In the genomic region with DNA sequence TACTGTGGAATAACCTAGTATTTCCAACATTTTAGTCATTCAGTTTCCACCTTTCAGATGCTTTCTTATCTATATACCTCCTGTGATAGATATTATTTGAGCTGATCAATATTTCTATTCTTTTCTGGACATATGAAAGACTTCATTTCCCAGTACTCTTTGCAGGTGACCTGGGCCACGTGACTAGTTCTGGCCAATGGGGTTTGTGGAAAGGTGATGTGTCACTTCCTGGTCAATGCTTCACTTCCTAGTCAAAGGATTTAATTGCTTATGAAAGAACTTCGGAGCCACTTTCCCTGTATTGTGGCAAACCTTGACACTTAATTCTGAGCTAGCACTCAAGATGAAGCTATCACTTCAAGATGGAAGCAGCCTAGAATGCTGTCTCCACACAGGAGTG, we compare ENCODE assay signal across 1 cellular context.
TF ChIP-seq lines count a peak whose summit lies in the region.

No MANE protein-coding gene starts in this region.

TF ChIP-seq in K562, 482 proteins besides CTCF, POLR2A, EP300 and RAD21 (continued from another document and continues in another):
- TF ChIP-seq, protein P1, sequence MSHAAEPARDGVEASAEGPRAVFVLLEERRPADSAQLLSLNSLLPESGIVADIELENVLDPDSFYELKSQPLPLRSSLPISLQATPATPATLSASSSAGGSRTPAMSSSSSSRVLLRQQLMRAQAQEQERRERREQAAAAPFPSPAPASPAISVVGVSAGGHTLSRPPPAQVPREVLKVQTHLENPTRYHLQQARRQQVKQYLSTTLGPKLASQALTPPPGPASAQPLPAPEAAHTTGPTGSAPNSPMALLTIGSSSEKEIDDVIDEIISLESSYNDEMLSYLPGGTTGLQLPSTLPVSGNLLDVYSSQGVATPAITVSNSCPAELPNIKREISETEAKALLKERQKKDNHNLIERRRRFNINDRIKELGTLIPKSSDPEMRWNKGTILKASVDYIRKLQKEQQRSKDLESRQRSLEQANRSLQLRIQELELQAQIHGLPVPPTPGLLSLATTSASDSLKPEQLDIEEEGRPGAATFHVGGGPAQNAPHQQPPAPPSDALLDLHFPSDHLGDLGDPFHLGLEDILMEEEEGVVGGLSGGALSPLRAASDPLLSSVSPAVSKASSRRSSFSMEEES (CRISPR knock-in tag; IDR thresholded peaks at IDR 0.05), result peak; percentile 65
- TF ChIP-seq CHD4 (IDR thresholded peaks at IDR 0.05; ENCODE audit: insufficient read depth, insufficient replicate concordance, low read depth, low read length, poor library complexity, severe bottlenecking) (no peak), KLF16 (IDR thresholded peaks at IDR 0.05) (no peak), ZNF124 (CRISPR knock-in tag; IDR thresholded peaks at IDR 0.05) (no peak), ASH1L (IDR thresholded peaks at IDR 0.05; ENCODE audit: borderline replicate concordance, low read depth, partially characterized antibody) (no peak), MEF2A (IDR thresholded peaks at IDR 0.05; ENCODE audit: control insufficient read depth, low read depth, low read length) (no peak), HNRNPH1 (optimal IDR thresholded peaks at IDR 0.05; ENCODE audit: low read depth, low read length) (no peak), RAD51 (IDR thresholded peaks at IDR 0.05; ENCODE audit: borderline replicate concordance, low read depth) (peak; percentile 81), NR2C2 (CRISPR knock-in tag; IDR thresholded peaks at IDR 0.05) (no peak), NR2C2 (tag; IDR thresholded peaks at IDR 0.05) (peak; percentile 95), SIN3B (IDR thresholded peaks at IDR 0.05; ENCODE audit: low read depth) (no peak), ZBED1 (IDR thresholded peaks at IDR 0.05) (no peak), KLF6 (CRISPR knock-in tag; IDR thresholded peaks at IDR 0.05; ENCODE audit: borderline replicate concordance) (no peak), ZNF695 (CRISPR knock-in tag; IDR thresholded peaks at IDR 0.05) (no peak), SMARCB1 (IDR thresholded peaks at IDR 0.05; ENCODE audit: insufficient read length, low read depth) (no peak), BCL6 (CRISPR knock-in tag; IDR thresholded peaks at IDR 0.05) (no peak), ZFP36 (IDR thresholded peaks at IDR 0.05; ENCODE audit: low read depth, low read length, partially characterized antibody) (no peak), ZNF717 (CRISPR knock-in tag; IDR thresholded peaks at IDR 0.05) (no peak), ZNF140 (CRISPR knock-in tag; IDR thresholded peaks at IDR 0.05) (no peak), NR2C1 (IDR thresholded peaks at IDR 0.05) (peak; percentile 90), NR2C1 (tag; IDR thresholded peaks at IDR 0.05) (peak; percentile 96), HCFC1 (IDR thresholded peaks at IDR 0.05; ENCODE audit: low read depth, low read length) (peak; percentile 72), ATF1 (CRISPR knock-in tag; IDR thresholded peaks at IDR 0.05) (no peak), ATF1 (tag; IDR thresholded peaks at IDR 0.05) (peak; percentile 60; the same call in 1 of the 2 replicates), BCOR (IDR thresholded peaks at IDR 0.05) (no peak), KAT7 (CRISPR knock-in tag; IDR thresholded peaks at IDR 0.05; ENCODE audit: borderline replicate concordance) (no peak), CREM (IDR thresholded peaks at IDR 0.05; ENCODE audit: low read depth) (0 out of 2 replicates have a peak, but pooled peaks have one; percentile 40), SREBF1 (IDR thresholded peaks at IDR 0.05; ENCODE audit: borderline replicate concordance, low read depth, low read length) (no peak), GABPA (tag; conservative IDR thresholded peaks at IDR 0.05; ENCODE audit: low read depth) (peak; percentile 73), RCOR1 (IDR thresholded peaks at IDR 0.05; ENCODE audit: borderline replicate concordance in 1 of 2, low read depth in 2 of 2, low read length in 2 of 2) (no peak), ETV1 (tag; conservative IDR thresholded peaks at IDR 0.05; ENCODE audit: low read depth) (no peak), TAL1 (IDR thresholded peaks at IDR 0.05) (no peak), SNRNP70 (optimal IDR thresholded peaks at IDR 0.05; ENCODE audit: low read depth, low read length) (no peak), GTF2A2 (tag; IDR thresholded peaks at IDR 0.05) (no peak)
- TF ChIP-seq, protein P2, sequence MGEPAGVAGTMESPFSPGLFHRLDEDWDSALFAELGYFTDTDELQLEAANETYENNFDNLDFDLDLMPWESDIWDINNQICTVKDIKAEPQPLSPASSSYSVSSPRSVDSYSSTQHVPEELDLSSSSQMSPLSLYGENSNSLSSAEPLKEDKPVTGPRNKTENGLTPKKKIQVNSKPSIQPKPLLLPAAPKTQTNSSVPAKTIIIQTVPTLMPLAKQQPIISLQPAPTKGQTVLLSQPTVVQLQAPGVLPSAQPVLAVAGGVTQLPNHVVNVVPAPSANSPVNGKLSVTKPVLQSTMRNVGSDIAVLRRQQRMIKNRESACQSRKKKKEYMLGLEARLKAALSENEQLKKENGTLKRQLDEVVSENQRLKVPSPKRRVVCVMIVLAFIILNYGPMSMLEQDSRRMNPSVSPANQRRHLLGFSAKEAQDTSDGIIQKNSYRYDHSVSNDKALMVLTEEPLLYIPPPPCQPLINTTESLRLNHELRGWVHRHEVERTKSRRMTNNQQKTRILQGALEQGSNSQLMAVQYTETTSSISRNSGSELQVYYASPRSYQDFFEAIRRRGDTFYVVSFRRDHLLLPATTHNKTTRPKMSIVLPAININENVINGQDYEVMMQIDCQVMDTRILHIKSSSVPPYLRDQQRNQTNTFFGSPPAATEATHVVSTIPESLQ (CRISPR knock-in tag; IDR thresholded peaks at IDR 0.05), result no peak
- TF ChIP-seq, protein P3, sequence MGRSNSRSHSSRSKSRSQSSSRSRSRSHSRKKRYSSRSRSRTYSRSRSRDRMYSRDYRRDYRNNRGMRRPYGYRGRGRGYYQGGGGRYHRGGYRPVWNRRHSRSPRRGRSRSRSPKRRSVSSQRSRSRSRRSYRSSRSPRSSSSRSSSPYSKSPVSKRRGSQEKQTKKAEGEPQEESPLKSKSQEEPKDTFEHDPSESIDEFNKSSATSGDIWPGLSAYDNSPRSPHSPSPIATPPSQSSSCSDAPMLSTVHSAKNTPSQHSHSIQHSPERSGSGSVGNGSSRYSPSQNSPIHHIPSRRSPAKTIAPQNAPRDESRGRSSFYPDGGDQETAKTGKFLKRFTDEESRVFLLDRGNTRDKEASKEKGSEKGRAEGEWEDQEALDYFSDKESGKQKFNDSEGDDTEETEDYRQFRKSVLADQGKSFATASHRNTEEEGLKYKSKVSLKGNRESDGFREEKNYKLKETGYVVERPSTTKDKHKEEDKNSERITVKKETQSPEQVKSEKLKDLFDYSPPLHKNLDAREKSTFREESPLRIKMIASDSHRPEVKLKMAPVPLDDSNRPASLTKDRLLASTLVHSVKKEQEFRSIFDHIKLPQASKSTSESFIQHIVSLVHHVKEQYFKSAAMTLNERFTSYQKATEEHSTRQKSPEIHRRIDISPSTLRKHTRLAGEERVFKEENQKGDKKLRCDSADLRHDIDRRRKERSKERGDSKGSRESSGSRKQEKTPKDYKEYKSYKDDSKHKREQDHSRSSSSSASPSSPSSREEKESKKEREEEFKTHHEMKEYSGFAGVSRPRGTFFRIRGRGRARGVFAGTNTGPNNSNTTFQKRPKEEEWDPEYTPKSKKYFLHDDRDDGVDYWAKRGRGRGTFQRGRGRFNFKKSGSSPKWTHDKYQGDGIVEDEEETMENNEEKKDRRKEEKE (IDR thresholded peaks at IDR 0.05; ENCODE audit: borderline replicate concordance in 1 of 2, control insufficient read depth in 1 of 2, low read depth in 2 of 2, low read length in 1 of 2), result no peak
- TF ChIP-seq, protein P4, sequence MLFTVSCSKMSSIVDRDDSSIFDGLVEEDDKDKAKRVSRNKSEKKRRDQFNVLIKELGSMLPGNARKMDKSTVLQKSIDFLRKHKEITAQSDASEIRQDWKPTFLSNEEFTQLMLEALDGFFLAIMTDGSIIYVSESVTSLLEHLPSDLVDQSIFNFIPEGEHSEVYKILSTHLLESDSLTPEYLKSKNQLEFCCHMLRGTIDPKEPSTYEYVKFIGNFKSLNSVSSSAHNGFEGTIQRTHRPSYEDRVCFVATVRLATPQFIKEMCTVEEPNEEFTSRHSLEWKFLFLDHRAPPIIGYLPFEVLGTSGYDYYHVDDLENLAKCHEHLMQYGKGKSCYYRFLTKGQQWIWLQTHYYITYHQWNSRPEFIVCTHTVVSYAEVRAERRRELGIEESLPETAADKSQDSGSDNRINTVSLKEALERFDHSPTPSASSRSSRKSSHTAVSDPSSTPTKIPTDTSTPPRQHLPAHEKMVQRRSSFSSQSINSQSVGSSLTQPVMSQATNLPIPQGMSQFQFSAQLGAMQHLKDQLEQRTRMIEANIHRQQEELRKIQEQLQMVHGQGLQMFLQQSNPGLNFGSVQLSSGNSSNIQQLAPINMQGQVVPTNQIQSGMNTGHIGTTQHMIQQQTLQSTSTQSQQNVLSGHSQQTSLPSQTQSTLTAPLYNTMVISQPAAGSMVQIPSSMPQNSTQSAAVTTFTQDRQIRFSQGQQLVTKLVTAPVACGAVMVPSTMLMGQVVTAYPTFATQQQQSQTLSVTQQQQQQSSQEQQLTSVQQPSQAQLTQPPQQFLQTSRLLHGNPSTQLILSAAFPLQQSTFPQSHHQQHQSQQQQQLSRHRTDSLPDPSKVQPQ (CRISPR knock-in tag; IDR thresholded peaks at IDR 0.05; ENCODE audit: borderline replicate concordance), result no peak
- TF ChIP-seq, protein P5, sequence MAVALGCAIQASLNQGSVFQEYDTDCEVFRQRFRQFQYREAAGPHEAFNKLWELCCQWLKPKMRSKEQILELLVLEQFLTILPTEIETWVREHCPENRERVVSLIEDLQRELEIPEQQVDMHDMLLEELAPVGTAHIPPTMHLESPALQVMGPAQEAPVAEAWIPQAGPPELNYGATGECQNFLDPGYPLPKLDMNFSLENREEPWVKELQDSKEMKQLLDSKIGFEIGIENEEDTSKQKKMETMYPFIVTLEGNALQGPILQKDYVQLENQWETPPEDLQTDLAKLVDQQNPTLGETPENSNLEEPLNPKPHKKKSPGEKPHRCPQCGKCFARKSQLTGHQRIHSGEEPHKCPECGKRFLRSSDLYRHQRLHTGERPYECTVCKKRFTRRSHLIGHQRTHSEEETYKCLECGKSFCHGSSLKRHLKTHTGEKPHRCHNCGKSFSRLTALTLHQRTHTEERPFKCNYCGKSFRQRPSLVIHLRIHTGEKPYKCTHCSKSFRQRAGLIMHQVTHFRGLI (CRISPR knock-in tag; IDR thresholded peaks at IDR 0.05), result no peak
- TF ChIP-seq, protein P6, sequence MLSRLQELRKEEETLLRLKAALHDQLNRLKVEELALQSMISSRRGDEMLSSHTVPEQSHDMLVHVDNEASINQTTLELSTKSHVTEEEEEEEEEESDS (CRISPR knock-in tag; IDR thresholded peaks at IDR 0.05), result no peak
- TF ChIP-seq, protein P7, sequence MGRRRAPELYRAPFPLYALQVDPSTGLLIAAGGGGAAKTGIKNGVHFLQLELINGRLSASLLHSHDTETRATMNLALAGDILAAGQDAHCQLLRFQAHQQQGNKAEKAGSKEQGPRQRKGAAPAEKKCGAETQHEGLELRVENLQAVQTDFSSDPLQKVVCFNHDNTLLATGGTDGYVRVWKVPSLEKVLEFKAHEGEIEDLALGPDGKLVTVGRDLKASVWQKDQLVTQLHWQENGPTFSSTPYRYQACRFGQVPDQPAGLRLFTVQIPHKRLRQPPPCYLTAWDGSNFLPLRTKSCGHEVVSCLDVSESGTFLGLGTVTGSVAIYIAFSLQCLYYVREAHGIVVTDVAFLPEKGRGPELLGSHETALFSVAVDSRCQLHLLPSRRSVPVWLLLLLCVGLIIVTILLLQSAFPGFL (CRISPR knock-in tag; IDR thresholded peaks at IDR 0.05), result no peak
- TF ChIP-seq, protein P8, sequence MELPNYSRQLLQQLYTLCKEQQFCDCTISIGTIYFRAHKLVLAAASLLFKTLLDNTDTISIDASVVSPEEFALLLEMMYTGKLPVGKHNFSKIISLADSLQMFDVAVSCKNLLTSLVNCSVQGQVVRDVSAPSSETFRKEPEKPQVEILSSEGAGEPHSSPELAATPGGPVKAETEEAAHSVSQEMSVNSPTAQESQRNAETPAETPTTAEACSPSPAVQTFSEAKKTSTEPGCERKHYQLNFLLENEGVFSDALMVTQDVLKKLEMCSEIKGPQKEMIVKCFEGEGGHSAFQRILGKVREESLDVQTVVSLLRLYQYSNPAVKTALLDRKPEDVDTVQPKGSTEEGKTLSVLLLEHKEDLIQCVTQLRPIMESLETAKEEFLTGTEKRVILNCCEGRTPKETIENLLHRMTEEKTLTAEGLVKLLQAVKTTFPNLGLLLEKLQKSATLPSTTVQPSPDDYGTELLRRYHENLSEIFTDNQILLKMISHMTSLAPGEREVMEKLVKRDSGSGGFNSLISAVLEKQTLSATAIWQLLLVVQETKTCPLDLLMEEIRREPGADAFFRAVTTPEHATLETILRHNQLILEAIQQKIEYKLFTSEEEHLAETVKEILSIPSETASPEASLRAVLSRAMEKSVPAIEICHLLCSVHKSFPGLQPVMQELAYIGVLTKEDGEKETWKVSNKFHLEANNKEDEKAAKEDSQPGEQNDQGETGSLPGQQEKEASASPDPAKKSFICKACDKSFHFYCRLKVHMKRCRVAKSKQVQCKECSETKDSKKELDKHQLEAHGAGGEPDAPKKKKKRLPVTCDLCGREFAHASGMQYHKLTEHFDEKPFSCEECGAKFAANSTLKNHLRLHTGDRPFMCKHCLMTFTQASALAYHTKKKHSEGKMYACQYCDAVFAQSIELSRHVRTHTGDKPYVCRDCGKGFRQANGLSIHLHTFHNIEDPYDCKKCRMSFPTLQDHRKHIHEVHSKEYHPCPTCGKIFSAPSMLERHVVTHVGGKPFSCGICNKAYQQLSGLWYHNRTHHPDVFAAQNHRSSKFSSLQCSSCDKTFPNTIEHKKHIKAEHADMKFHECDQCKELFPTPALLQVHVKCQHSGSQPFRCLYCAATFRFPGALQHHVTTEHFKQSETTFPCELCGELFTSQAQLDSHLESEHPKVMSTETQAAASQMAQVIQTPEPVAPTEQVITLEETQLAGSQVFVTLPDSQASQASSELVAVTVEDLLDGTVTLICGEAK (IDR thresholded peaks at IDR 0.05), result peak; percentile 83
- TF ChIP-seq, protein P8 (CRISPR knock-in tag; IDR thresholded peaks at IDR 0.05), result no peak
